Comparison of ENCODE assay signal across 24 cellular contexts in the genomic region with DNA sequence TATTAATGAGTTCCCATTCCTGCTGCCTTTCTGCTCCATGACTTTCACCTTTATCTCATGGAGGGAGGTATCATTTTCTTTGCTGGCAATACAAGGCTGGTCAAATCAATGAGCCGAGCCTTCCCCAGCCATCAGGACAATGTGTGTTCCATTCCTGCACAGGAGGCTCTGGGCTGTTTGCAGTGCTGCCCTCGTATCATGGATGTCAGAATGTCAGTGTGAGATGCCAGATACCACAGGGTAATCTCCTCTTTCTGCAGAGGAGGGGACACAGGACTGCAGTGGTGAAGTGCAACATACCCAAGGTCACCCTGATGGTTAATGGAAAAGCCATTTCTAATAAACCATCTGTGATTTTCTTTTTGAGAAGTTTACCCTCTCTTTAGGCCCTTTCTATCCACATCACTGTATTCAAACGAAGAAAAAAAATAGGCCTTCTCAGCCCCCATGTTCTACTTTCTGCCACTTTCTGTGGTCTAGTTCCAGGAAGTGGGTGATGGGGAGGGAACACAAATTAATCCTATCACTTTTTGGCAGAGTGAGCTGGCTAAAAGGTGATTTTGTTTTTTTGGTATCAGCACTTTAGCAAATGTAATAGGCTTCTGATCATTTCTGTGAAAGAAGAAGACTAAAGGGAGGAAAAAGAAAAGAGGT.
A peak's percentile ranks its signal among the peaks of the same experiment; 100 is the strongest.
DNase-seq lines count a peak whose midpoint lies in the region; ATAC-seq and TF ChIP-seq lines count a peak whose summit lies in the region.
"Had no signal": no experiment of that assay in that cellular context is flagged by ENCODE, and none has a peak within 500 bp of the region (broad histone marks: within the 10 kb centered on the region; RNA-seq: fewer than 3 reads in every experiment).

No MANE protein-coding gene starts in this region.

- no peak overlapping the region for H2BK5ac ChIP-seq in trophoblast cell (ENCODE audit: low read depth, low read length, poor library complexity)

- H2AFZ ChIP-seq in OCI-LY3 (ENCODE audit: low read depth, low read length), result peak overlapping the region; percentile 87
- no peak overlapping the region for H2AFZ ChIP-seq in trophoblast cell (ENCODE audit: insufficient read depth, low read length, poor library complexity)
- H2AFZ ChIP-seq: neural progenitor cell had no signal

- H3K23ac ChIP-seq in trophoblast cell (ENCODE audit: low read length), result no peak overlapping the region

- peak overlapping the region; percentile 14; the same call in 1 of the 2 replicates for H3K4me2 ChIP-seq in OCI-LY3 (ENCODE audit: low read length)
- no peak overlapping the region for H3K4me2 ChIP-seq in trophoblast cell (ENCODE audit: low read length)
- H3K4me2 ChIP-seq: neural progenitor cell, SK-N-SH, smooth muscle cell had no signal

- no peak overlapping the region for H4K8ac ChIP-seq in trophoblast cell (ENCODE audit: low read depth, low read length)

- H3K4me1 ChIP-seq in OCI-LY3 (ENCODE audit: low read length) (peaks cover 13% of the 10 kb centered on the region), trophoblast cell (ENCODE audit: control insufficient read depth in 1 of 2, insufficient read depth in 2 of 2, low read length in 2 of 2) (no peaks in the 10 kb centered on the region)
- H3K4me1 ChIP-seq: neural progenitor cell had no signal

- no peak overlapping the region for H3K4ac ChIP-seq in trophoblast cell (ENCODE audit: low read depth, low read length)

- DNase-seq in Right ventricle myocardium inferior (ENCODE audit: missing footprints), result no peak
- DNase-seq in cardiac septum (ENCODE audit: low spot score), result no peak
- no peak for DNase-seq in trophoblast cell
- no peak for DNase-seq in activated effector memory CD4-positive, alpha-beta T cell treated with Interleukin-2 at 50 U/mL for 16 hours
- no peak for DNase-seq in caudate nucleus (lab: John Stamatoyannopoulos, UW)
- DNase-seq: activated CD4-positive, alpha-beta memory T cell treated with anti-CD3 and anti-CD28 coated beads, Interleukin-2, amount 10 ng/mL, durations not matched to agents 7 days and 5 days; activated CD4-positive, CD25-positive, alpha-beta regulatory T cell treated with anti-CD3 and anti-CD28 coated beads, Interleukin-2, amount 50 U/mL, for 72 hours; amniotic stem cell; HCEC 1CT; immature natural killer cell; left colon; mesenchymal stem cell; NCI-H1105; NCI-H1930; NCI-H524; SK-N-SH; stimulated activated naive CD8-positive, alpha-beta T cell treated with anti-CD3 and anti-CD28 coated beads, Interleukin-15, amount 100 ng/mL, for 72 hours; T-helper 17 cell had no signal

- H3K9ac ChIP-seq in OCI-LY3 (ENCODE audit: low read length) (no peak overlapping the region), trophoblast cell (ENCODE audit: low read length) (peak overlapping the region; percentile 40)
- H3K9ac ChIP-seq: neural progenitor cell, SK-N-SH had no signal

- intact Hi-C loops in Right ventricle myocardium inferior (cut with DNase I) (no loop called here), cardiac septum (cut with DNase I) (no loop called here)

- no peak overlapping the region for H2BK12ac ChIP-seq in trophoblast cell (ENCODE audit: low read length)

- no peak overlapping the region for H4K91ac ChIP-seq in trophoblast cell (ENCODE audit: low read depth, low read length)

- no peaks in the 10 kb centered on the region for H3K79me1 ChIP-seq in trophoblast cell (ENCODE audit: low read length)

- no peaks in the 10 kb centered on the region for H3K27me3 ChIP-seq in OCI-LY3 (ENCODE audit: low read depth, low read length)
- H3K27me3 ChIP-seq in trophoblast cell (ENCODE audit: insufficient read depth, low read length), result no peaks in the 10 kb centered on the region
- H3K27me3 ChIP-seq: neural progenitor cell had no signal

- H3K14ac ChIP-seq in trophoblast cell (ENCODE audit: low read length), result no peak overlapping the region

- H3K4me3 ChIP-seq in OCI-LY3 (ENCODE audit: low read length), result no peak overlapping the region
- no peak overlapping the region for H3K4me3 ChIP-seq in trophoblast cell (ENCODE audit: low read depth, low read length)
- H3K4me3 ChIP-seq: neural progenitor cell, smooth muscle cell, thoracic aorta had no signal

- H3K79me2 ChIP-seq in OCI-LY3 (ENCODE audit: low read length) (no peaks in the 10 kb centered on the region), trophoblast cell (ENCODE audit: control insufficient read depth, insufficient read depth, low read length, poor library complexity) (no peaks in the 10 kb centered on the region)

- H3K18ac ChIP-seq in trophoblast cell (ENCODE audit: low read length), result no peak overlapping the region

- WGBS in trophoblast cell (ENCODE audit: extremely low coverage, insufficient coverage, insufficient read length), result no CpG with 5 or more reads among the region's 3 CpGs

- no peak overlapping the region for H2AK5ac ChIP-seq in trophoblast cell (ENCODE audit: low read length)

- ATAC-seq in Right ventricle myocardium inferior, result peak; percentile 75
- peak; percentile 60 for ATAC-seq in HG02678 (IDR thresholded peaks at IDR 0.05; ENCODE audit: unreplicated experiment)
- no peak for ATAC-seq in SK-N-SH treated with all-trans-retinoic acid at 6 μM for 48 hours
- ATAC-seq: left colon; stimulated activated naive CD8-positive, alpha-beta T cell treated with anti-CD3 and anti-CD28 coated beads, Interleukin-15, amount 100 ng/mL, for 72 hours; T-helper 17 cell had no signal

- no peak for TF ChIP-seq CTCF in OCI-LY3 (IDR thresholded peaks at IDR 0.05; ENCODE audit: low read depth, low read length)

- H3K27ac ChIP-seq in OCI-LY3 (ENCODE audit: low read length) (no peak overlapping the region), trophoblast cell (ENCODE audit: low read depth, low read length) (no peak overlapping the region), caudate nucleus (ENCODE audit: low read depth, low read length) (no peak overlapping the region)
- H3K27ac ChIP-seq: neural progenitor cell, thoracic aorta had no signal

- no peaks in the 10 kb centered on the region for H4K20me1 ChIP-seq in OCI-LY3 (ENCODE audit: insufficient read depth, low read length)

- H3K9me3 ChIP-seq in OCI-LY3 (ENCODE audit: insufficient read depth, low read length), result 0 out of 2 replicates have a peak, but pooled peaks cover 4% of the 10 kb centered on the region
- H3K9me3 ChIP-seq in trophoblast cell (ENCODE audit: insufficient read depth, low read depth, low read length), result no peaks in the 10 kb centered on the region
- H3K9me3 ChIP-seq: SK-N-SH, thoracic aorta had no signal

- H3K36me3 ChIP-seq in OCI-LY3 (replicated peaks; ENCODE audit: low read depth, low read length) (no peaks in the 10 kb centered on the region), trophoblast cell (ENCODE audit: control insufficient read depth in 1 of 2, insufficient read depth in 2 of 2, low read length in 2 of 2) (no peaks in the 10 kb centered on the region)
- H3K36me3 ChIP-seq: neural progenitor cell, thoracic aorta had no signal

- H2BK120ac ChIP-seq in trophoblast cell (ENCODE audit: insufficient read depth, low read length, poor library complexity), result no peak overlapping the region

- H4K12ac ChIP-seq in trophoblast cell (ENCODE audit: low read depth, low read length), result no peak overlapping the region

TF ChIP-seq in SK-N-SH treated with all-trans-retinoic acid at 6 μM for 48 hours, 23 proteins besides CTCF, POLR2A, EP300 and RAD21 (continues in another document):
- TF ChIP-seq ZC3H10 (CRISPR knock-in tag; IDR thresholded peaks at IDR 0.05), result no peak
- TF ChIP-seq, protein P1, sequence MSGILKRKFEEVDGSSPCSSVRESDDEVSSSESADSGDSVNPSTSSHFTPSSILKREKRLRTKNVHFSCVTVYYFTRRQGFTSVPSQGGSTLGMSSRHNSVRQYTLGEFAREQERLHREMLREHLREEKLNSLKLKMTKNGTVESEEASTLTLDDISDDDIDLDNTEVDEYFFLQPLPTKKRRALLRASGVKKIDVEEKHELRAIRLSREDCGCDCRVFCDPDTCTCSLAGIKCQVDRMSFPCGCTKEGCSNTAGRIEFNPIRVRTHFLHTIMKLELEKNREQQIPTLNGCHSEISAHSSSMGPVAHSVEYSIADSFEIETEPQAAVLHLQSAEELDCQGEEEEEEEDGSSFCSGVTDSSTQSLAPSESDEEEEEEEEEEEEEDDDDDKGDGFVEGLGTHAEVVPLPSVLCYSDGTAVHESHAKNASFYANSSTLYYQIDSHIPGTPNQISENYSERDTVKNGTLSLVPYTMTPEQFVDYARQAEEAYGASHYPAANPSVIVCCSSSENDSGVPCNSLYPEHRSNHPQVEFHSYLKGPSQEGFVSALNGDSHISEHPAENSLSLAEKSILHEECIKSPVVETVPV (CRISPR knock-in tag; IDR thresholded peaks at IDR 0.05), result no peak
- TF ChIP-seq TCF4 (CRISPR knock-in tag; IDR thresholded peaks at IDR 0.05; ENCODE audit: borderline replicate concordance), result no peak
- TF ChIP-seq, protein P2, sequence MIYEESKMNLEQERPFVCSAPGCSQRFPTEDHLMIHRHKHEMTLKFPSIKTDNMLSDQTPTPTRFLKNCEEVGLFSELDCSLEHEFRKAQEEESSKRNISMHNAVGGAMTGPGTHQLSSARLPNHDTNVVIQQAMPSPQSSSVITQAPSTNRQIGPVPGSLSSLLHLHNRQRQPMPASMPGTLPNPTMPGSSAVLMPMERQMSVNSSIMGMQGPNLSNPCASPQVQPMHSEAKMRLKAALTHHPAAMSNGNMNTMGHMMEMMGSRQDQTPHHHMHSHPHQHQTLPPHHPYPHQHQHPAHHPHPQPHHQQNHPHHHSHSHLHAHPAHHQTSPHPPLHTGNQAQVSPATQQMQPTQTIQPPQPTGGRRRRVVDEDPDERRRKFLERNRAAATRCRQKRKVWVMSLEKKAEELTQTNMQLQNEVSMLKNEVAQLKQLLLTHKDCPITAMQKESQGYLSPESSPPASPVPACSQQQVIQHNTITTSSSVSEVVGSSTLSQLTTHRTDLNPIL (CRISPR knock-in tag; IDR thresholded peaks at IDR 0.05; ENCODE audit: low read depth), result no peak
- TF ChIP-seq TOX (CRISPR knock-in tag; IDR thresholded peaks at IDR 0.05; ENCODE audit: borderline replicate concordance), result no peak
- no peak for TF ChIP-seq ESRRG (CRISPR knock-in tag; IDR thresholded peaks at IDR 0.05)
- TF ChIP-seq CSDC2 (CRISPR knock-in tag; IDR thresholded peaks at IDR 0.05), result no peak
- TF ChIP-seq ZFP3 (CRISPR knock-in tag; IDR thresholded peaks at IDR 0.05), result no peak
- TF ChIP-seq, protein P3, sequence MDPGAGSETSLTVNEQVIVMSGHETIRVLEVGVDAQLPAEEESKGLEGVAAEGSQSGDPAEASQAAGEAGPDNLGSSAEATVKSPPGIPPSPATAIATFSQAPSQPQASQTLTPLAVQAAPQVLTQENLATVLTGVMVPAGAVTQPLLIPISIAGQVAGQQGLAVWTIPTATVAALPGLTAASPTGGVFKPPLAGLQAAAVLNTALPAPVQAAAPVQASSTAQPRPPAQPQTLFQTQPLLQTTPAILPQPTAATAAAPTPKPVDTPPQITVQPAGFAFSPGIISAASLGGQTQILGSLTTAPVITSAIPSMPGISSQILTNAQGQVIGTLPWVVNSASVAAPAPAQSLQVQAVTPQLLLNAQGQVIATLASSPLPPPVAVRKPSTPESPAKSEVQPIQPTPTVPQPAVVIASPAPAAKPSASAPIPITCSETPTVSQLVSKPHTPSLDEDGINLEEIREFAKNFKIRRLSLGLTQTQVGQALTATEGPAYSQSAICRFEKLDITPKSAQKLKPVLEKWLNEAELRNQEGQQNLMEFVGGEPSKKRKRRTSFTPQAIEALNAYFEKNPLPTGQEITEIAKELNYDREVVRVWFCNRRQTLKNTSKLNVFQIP (CRISPR knock-in tag; IDR thresholded peaks at IDR 0.05; ENCODE audit: borderline replicate concordance, low read depth), result no peak
